17 cellular contexts compared by ENCODE assay signal in genomic region chr11:116261616-116262015, GRCh38.
DNase-seq lines count a peak whose midpoint lies in the region; ATAC-seq, FAIRE-seq and TF ChIP-seq lines count a peak whose summit lies in the region.
"Had no signal": no experiment of that assay in that cellular context is flagged by ENCODE, and none has a peak within 500 bp of the region (broad histone marks: within the 10 kb centered on the region; RNA-seq: fewer than 3 reads in every experiment).

No MANE protein-coding gene starts in this region.

- DNase-seq in D341Med (ENCODE audit: low spot score) (peak; percentile 53), D721Med (ENCODE audit: insufficient read length, low spot score) (no peak), NCI-H82 treated with DMSO at 0.1 percent for 48 hours (lab: John Stamatoyannopoulos, UW; ENCODE audit: unreplicated experiment) (peak; percentile 86), left kidney (ENCODE audit: low read depth, low spot score) (peak; percentile 65), COLO668 (lab: John Stamatoyannopoulos, UW; ENCODE audit: unreplicated experiment) (no peak), GM19239 (ENCODE audit: insufficient read length, low spot score) (no peak)
- DNase-seq in CD8-positive, alpha-beta T cell, result no peak
- DNase-seq: C1 segment of cervical spinal cord; CD4-positive, alpha-beta memory T cell; DMS153; DND-41; H9 had no signal

- no peaks in the 10 kb centered on the region for H3K27me3 ChIP-seq in CD8-positive, alpha-beta T cell (ENCODE audit: insufficient read depth, low read length)

- H3K36me3 Mint-ChIP-seq in CD8-positive, alpha-beta T cell, result no peaks in the 10 kb centered on the region
- H3K36me3 Mint-ChIP-seq: CD4-positive, alpha-beta memory T cell had no signal

- H3K4me3 ChIP-seq in CD8-positive, alpha-beta T cell (ENCODE audit: low read depth, low read length), result no peak overlapping the region
- H3K4me3 ChIP-seq: GM23338 had no signal

- H3K9me3 Mint-ChIP-seq in CD8-positive, alpha-beta T cell, result no peaks in the 10 kb centered on the region
- H3K9me3 Mint-ChIP-seq: GM23338, H9 had no signal

- intact Hi-C loops in CD8-positive, alpha-beta T cell (cut with DNase I, micrococcal nuclease), result no loop called here

- no peak overlapping the region for H3K4me3 Mint-ChIP-seq in CD8-positive, alpha-beta T cell
- H3K4me3 Mint-ChIP-seq: CD4-positive, alpha-beta memory T cell; GM23338; H9 had no signal

- H3K27me3 Mint-ChIP-seq in CD8-positive, alpha-beta T cell (ENCODE audit: low read depth), result peaks cover 21% of the 10 kb centered on the region

- no peak overlapping the region for H3K27ac Mint-ChIP-seq in CD8-positive, alpha-beta T cell
- H3K27ac Mint-ChIP-seq: CD4-positive, alpha-beta memory T cell; GM23338; H9 had no signal

- CTCF ChIA-PET in CD8-positive, alpha-beta T cell (lab: Charles Lee), result no interaction called here

- TF ChIP-seq CTCF in D721Med (IDR thresholded peaks at IDR 0.05; ENCODE audit: insufficient read depth, missing control alignments), result no peak
- no peak for TF ChIP-seq CTCF in CD8-positive, alpha-beta T cell (IDR thresholded peaks at IDR 0.05)

- no peaks in the 10 kb centered on the region for H3K9me3 ChIP-seq in CD8-positive, alpha-beta T cell (ENCODE audit: low read length)

- no peak overlapping the region for H3K27ac ChIP-seq in CD8-positive, alpha-beta T cell (ENCODE audit: low read depth, low read length)

- ATAC-seq in HG03159 (IDR thresholded peaks at IDR 0.05; ENCODE audit: unreplicated experiment), result no peak
- ATAC-seq in CD8-positive, alpha-beta T cell, result no peak
- ATAC-seq: GM23338, HCT116 had no signal

- H3K36me3 ChIP-seq in CD8-positive, alpha-beta T cell (ENCODE audit: insufficient read depth, low read length), result no peaks in the 10 kb centered on the region

- FAIRE-seq in D721Med (lab: Jason Lieb, UNC) (peak; percentile 51), GM19239 (lab: Jason Lieb, UNC) (no peak)
- FAIRE-seq: G401.6, GM12892 had no signal

- POLR2A ChIA-PET in CD8-positive, alpha-beta T cell (lab: Charles Lee), result no interaction called here

- H3K4me1 ChIP-seq in CD8-positive, alpha-beta T cell (ENCODE audit: insufficient read depth, low read length), result no peaks in the 10 kb centered on the region

- H3K4me1 Mint-ChIP-seq in CD8-positive, alpha-beta T cell (ENCODE audit: low read depth), result no peaks in the 10 kb centered on the region
- H3K4me1 Mint-ChIP-seq: CD4-positive, alpha-beta memory T cell had no signal

Comparison
In these comparisons a context has a peak if more than half of its experiments do, and no peak if none do; other contexts are left out.
1. DNase-seq: peak in D341Med (single experiment), NCI-H82 treated with DMSO at 0.1 percent for 48 hours (single experiment) and left kidney (single experiment); none in D721Med (single experiment), COLO668 (single experiment), CD8-positive, alpha-beta T cell (0 of 7) and GM19239 (single experiment).